ENCODE assay signal across 1 cellular context in genomic region chr9:84404095-84404686, GRCh38.
A peak's percentile ranks its signal among the peaks of the same experiment; 100 is the strongest.
TF ChIP-seq lines count a peak whose summit lies in the region.

No MANE protein-coding gene starts in this region.

TF ChIP-seq in GM23338, 12 proteins besides CTCF, POLR2A, EP300 and RAD21:
- TF ChIP-seq REST (IDR thresholded peaks at IDR 0.05; ENCODE audit: unreplicated experiment) = no peak
- TF ChIP-seq EZH2phosphoT487 (IDR thresholded peaks at IDR 0.05; ENCODE audit: unreplicated experiment) = no peak
- TF ChIP-seq JUNB (IDR thresholded peaks at IDR 0.05; ENCODE audit: unreplicated experiment) = no peak
- no peak for TF ChIP-seq ZNF114 (CRISPR knock-in tag; IDR thresholded peaks at IDR 0.05)
- peak; percentile 43 for TF ChIP-seq ZNF462 (CRISPR knock-in tag; IDR thresholded peaks at IDR 0.05)
TF ChIP-seq in GM23338: peak in this region for 1.
